Comparison of ENCODE assay signal across 11 cellular contexts in the genomic region with DNA sequence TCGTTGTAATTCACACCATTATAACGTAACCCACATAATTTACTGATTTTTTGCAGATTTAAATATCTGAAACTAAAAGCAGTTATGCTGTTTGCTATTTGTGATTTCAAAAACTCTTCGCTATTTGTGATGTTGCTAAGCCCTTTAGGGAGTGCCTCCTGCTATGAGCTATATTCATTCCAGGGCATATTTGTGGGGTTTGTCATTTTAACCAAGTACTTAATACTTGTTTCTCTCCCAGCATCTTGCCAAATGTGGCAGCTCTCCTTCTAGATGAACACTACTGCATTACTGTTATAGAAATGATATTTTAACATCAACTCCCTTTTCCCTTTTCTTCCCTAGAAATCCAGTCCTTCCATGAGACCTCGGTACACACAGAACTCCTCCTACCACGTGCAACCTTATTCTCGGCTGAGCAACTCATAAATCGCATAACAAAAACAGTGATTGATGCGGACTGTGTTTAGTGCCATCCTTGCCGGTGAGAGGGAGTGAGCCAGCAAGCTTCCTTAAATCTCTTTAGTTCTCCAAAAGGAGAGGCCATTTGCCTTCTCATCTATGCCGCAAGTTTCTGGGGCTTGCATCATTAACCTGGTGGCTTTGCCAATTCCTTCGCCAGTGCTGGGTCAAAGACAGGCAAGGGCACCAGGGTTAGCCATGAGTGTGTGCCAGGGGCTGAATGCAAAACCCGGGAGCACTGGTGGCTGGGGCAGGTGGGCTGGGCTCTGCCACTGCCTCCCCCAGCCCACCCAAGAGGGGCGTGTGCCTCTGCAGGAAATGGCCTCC. TPM values are rescaled to one million over a fixed set of nuclear protein-coding genes. Genes with fewer than 3 reads are reported as not detected.
A peak's percentile ranks its signal among the peaks of the same experiment; 100 is the strongest.
DNase-seq lines count a peak whose midpoint lies in the region; ATAC-seq and TF ChIP-seq lines count a peak whose summit lies in the region.
"Had no signal": no experiment of that assay in that cellular context is flagged by ENCODE, and none has a peak within 500 bp of the region (broad histone marks: within the 10 kb centered on the region; RNA-seq: fewer than 3 reads in every experiment).

No MANE protein-coding gene starts in this region.

- H3K27me3 ChIP-seq in IMR-90 (ENCODE audit: control insufficient read depth, insufficient read depth, low read length) (no peaks in the 10 kb centered on the region), suprapubic skin (no peaks in the 10 kb centered on the region)

- no TSS peak for BruUV-seq in IMR-90 (replicated peaks; lab: Mats Ljungman, UMichigan)

- TF ChIP-seq EP300 in suprapubic skin (IDR thresholded peaks at IDR 0.05): no peak

- H2AFZ ChIP-seq in IMR-90 (replicated peaks; ENCODE audit: low read length, poor library complexity): peak overlapping the region; percentile 16

- no peaks in the 10 kb centered on the region for H3K9me3 Mint-ChIP-seq in activated CD4-positive, alpha-beta memory T cell treated with anti-CD3 and anti-CD28 coated beads, Interleukin-2, amount 10 ng/mL, durations not matched to agents 7 days and 5 days
- H3K9me3 Mint-ChIP-seq: activated B cell treated with CpG ODN at 0.5 μM for 24 hours; dendritic cell treated with granulocyte-macrophage colony-stimulating factor and Interleukin-4, amounts not matched to agents 40 ng/mL and 50 ng/mL, for 4 days had no signal

- in situ Hi-C loops in IMR-90 (cut with MboI; ENCODE audit: low sequenced_read_pairs): no loop called here

- H4K5ac ChIP-seq in IMR-90 (ENCODE audit: low read depth, low read length): peak overlapping the region; percentile 74

- H2BK5ac ChIP-seq in IMR-90 (ENCODE audit: low read depth, low read length, poor library complexity, severe bottlenecking): peak overlapping the region; percentile 95

- H4K20me1 ChIP-seq in IMR-90 (ENCODE audit: insufficient read depth, low read length): no peaks in the 10 kb centered on the region

- peak overlapping the region; percentile 86 for H3K23ac ChIP-seq in IMR-90 (ENCODE audit: low read depth, low read length)

- WGBS in IMR-90 (ENCODE audit: extremely low coverage in 2 of 2, insufficient read length in 1 of 2), 2 experiments: 80% methylated on average over 2 of the region's 13 CpGs; no CpG with 5 or more reads in 1 of the 2 experiments
- 18% methylated on average over 13 of the region's 13 CpGs for WGBS in suprapubic skin

- no peaks in the 10 kb centered on the region for H3K27me3 Mint-ChIP-seq in activated CD4-positive, alpha-beta memory T cell treated with anti-CD3 and anti-CD28 coated beads, Interleukin-2, amount 10 ng/mL, durations not matched to agents 7 days and 5 days
- H3K27me3 Mint-ChIP-seq: activated B cell treated with CpG ODN at 0.5 μM for 24 hours; dendritic cell treated with granulocyte-macrophage colony-stimulating factor and Interleukin-4, amounts not matched to agents 40 ng/mL and 50 ng/mL, for 4 days; naive B cell had no signal

- H2BK20ac ChIP-seq in IMR-90 (ENCODE audit: low read depth, low read length): peak overlapping the region; percentile 96

- no peak overlapping the region for H3K27ac Mint-ChIP-seq in activated CD4-positive, alpha-beta memory T cell treated with anti-CD3 and anti-CD28 coated beads, Interleukin-2, amount 10 ng/mL, durations not matched to agents 7 days and 5 days
- H3K27ac Mint-ChIP-seq: activated B cell treated with CpG ODN at 0.5 μM for 24 hours; dendritic cell treated with granulocyte-macrophage colony-stimulating factor and Interleukin-4, amounts not matched to agents 40 ng/mL and 50 ng/mL, for 4 days; naive B cell had no signal

- intact Hi-C loops in IMR-90 (cut with micrococcal nuclease): loop anchor here (2.0 kb wide), 1 partner anchor 14 kb away; no protein-coding TSS in a partner anchor

- H3K4me3 ChIP-seq in IMR-90 (ENCODE audit: insufficient read depth, low read depth, low read length): no peak overlapping the region
- no peak overlapping the region for H3K4me3 ChIP-seq in suprapubic skin

- peak overlapping the region; percentile 99 for H3K27ac ChIP-seq in IMR-90 (ENCODE audit: insufficient read depth, low read length)
- peak overlapping the region; percentile 89 for H3K27ac ChIP-seq in suprapubic skin

- DNase-seq in IMR-90 (peak; percentile 91), amniotic stem cell (lab: John Stamatoyannopoulos, UW) (peak; percentile 56), kidney tubule cell (ENCODE audit: low spot score) (peak; percentile 53), suprapubic skin (ENCODE audit: low spot score in 2 of 2) (peak; percentile 78 to 84), DMS 273 treated with DMSO at 0.1 percent for 48 hours (lab: John Stamatoyannopoulos, UW) (no peak)
- DNase-seq in activated CD8-positive, alpha-beta memory T cell treated with anti-CD3 and anti-CD28 coated beads, Interleukin-2, amount 50 U/mL, for 4 hours: no peak
- DNase-seq in activated CD4-positive, alpha-beta memory T cell treated with anti-CD3 and anti-CD28 coated beads, Interleukin-2, amount 10 ng/mL, durations not matched to agents 7 days and 5 days: no peak
- DNase-seq: activated B cell treated with CpG ODN at 0.5 μM for 24 hours, naive B cell, NCI-H1436 had no signal

- TF ChIP-seq POLR2A in IMR-90 (IDR thresholded peaks at IDR 0.05; ENCODE audit: low read depth, low read length) (no peak), suprapubic skin (IDR thresholded peaks at IDR 0.05) (no peak)

- peak overlapping the region; percentile 72; the same call in 1 of the 2 replicates for H3K56ac ChIP-seq in IMR-90 (ENCODE audit: extremely low read depth, insufficient read depth, low read length)

- H3K9me1 ChIP-seq in IMR-90 (ENCODE audit: insufficient read depth, low read length): peaks cover 17% of the 10 kb centered on the region; the same call in 1 of the 2 replicates

- H3K9me3 ChIP-seq in IMR-90 (ENCODE audit: control insufficient read depth, insufficient read depth, low read length) (no peaks in the 10 kb centered on the region), suprapubic skin (no peaks in the 10 kb centered on the region)

- H3K4me1 Mint-ChIP-seq in activated CD4-positive, alpha-beta memory T cell treated with anti-CD3 and anti-CD28 coated beads, Interleukin-2, amount 10 ng/mL, durations not matched to agents 7 days and 5 days: no peaks in the 10 kb centered on the region

- H4K8ac ChIP-seq in IMR-90 (ENCODE audit: low read depth in 2 of 2, low read length in 2 of 2): peak overlapping the region; percentile 54 to 95; a peak in 3 of 4 replicates

- peak overlapping the region; percentile 92; the same call in 2 of the 3 replicates for H2BK15ac ChIP-seq in IMR-90 (ENCODE audit: low read depth, low read length)

- H3K36me3 ChIP-seq in IMR-90 (ENCODE audit: control insufficient read depth, insufficient read depth, low read length) (no peaks in the 10 kb centered on the region), suprapubic skin (no peaks in the 10 kb centered on the region)

- peaks cover 4 to 20% of the 10 kb centered on the region in 2 experiments; a peak in 2 of 4 replicates for H3K79me1 ChIP-seq in IMR-90 (ENCODE audit: low read depth in 1 of 2, low read length in 2 of 2)

- H2BK120ac ChIP-seq in IMR-90 (ENCODE audit: low read depth, low read length): peak overlapping the region; percentile 98

- H3K18ac ChIP-seq in IMR-90 (ENCODE audit: low read depth, low read length): peak overlapping the region; percentile 85

- peak overlapping the region; percentile 87 for H4K91ac ChIP-seq in IMR-90 (ENCODE audit: insufficient read depth, low read depth, low read length)

- H3K4me3 Mint-ChIP-seq in activated CD4-positive, alpha-beta memory T cell treated with anti-CD3 and anti-CD28 coated beads, Interleukin-2, amount 10 ng/mL, durations not matched to agents 7 days and 5 days: no peak overlapping the region
- H3K4me3 Mint-ChIP-seq: activated B cell treated with CpG ODN at 0.5 μM for 24 hours; dendritic cell treated with granulocyte-macrophage colony-stimulating factor and Interleukin-4, amounts not matched to agents 40 ng/mL and 50 ng/mL, for 4 days; naive B cell had no signal

- CTCF ChIA-PET in IMR-90 (lab: Yijun Ruan, JAX): interaction anchor here (0.6 kb wide), 1 partner anchor 441 kb away, joined by 3 read pairs; no protein-coding TSS in a partner anchor
- CTCF ChIA-PET in activated CD4-positive, alpha-beta memory T cell treated with anti-CD3 and anti-CD28 coated beads, Interleukin-2, amount 10 ng/mL, durations not matched to agents 7 days and 5 days (lab: Charles Lee): interaction anchor here (1.2 kb wide), 1 partner anchor 50 kb away, joined by 4 read pairs; no protein-coding TSS in a partner anchor

- dilution Hi-C loops in IMR-90 (cut with HindIII; ENCODE audit: low sequenced_read_pairs, unreplicated experiment): no loop called here

- ATAC-seq in IMR-90 (ENCODE audit: low read depth): peak; percentile 94

- POLR2A ChIA-PET in IMR-90 (lab: Charles Lee; ENCODE audit: unreplicated experiment): interaction anchor here (0.7 to 1.4 kb wide), 2 partner anchors 11 to 15 kb away, joined by 4 read pairs; no protein-coding TSS in a partner anchor
- POLR2A ChIA-PET in activated CD4-positive, alpha-beta memory T cell treated with anti-CD3 and anti-CD28 coated beads, Interleukin-2, amount 10 ng/mL, durations not matched to agents 7 days and 5 days (lab: Charles Lee): no interaction called here

- H3K36me3 Mint-ChIP-seq in activated CD4-positive, alpha-beta memory T cell treated with anti-CD3 and anti-CD28 coated beads, Interleukin-2, amount 10 ng/mL, durations not matched to agents 7 days and 5 days (ENCODE audit: low read depth): no peaks in the 10 kb centered on the region
- H3K36me3 Mint-ChIP-seq: naive B cell had no signal

- H2AK5ac ChIP-seq in IMR-90 (ENCODE audit: low read depth, low read length): peak overlapping the region; percentile 97

- TF ChIP-seq RAD21 in IMR-90 (IDR thresholded peaks at IDR 0.05; ENCODE audit: low read length): no peak

- peak overlapping the region; percentile 80 for H3K9ac ChIP-seq in IMR-90 (ENCODE audit: low read depth, low read length)

- H2AK9ac ChIP-seq in IMR-90 (replicated peaks; ENCODE audit: low read depth, low read length, poor library complexity): peak overlapping the region; percentile 50

- H3K14ac ChIP-seq in IMR-90 (replicated peaks; ENCODE audit: low read depth, low read length): peak overlapping the region; percentile 98

- no peak for TF ChIP-seq CTCF in IMR-90 (conservative IDR thresholded peaks at IDR 0.05; ENCODE audit: low read depth, low read length)
- TF ChIP-seq CTCF in suprapubic skin (IDR thresholded peaks at IDR 0.05): no peak

- H3K4ac ChIP-seq in IMR-90 (ENCODE audit: low read depth, low read length): peak overlapping the region; percentile 94

- peak overlapping the region; percentile 88 for H3K4me2 ChIP-seq in IMR-90 (ENCODE audit: low read depth, low read length)

- H3K4me1 ChIP-seq in IMR-90 (ENCODE audit: control insufficient read depth, insufficient read depth, low read length): peaks cover 15% of the 10 kb centered on the region
- H3K4me1 ChIP-seq in suprapubic skin: peaks cover 44% of the 10 kb centered on the region

RNA-seq across cellular contexts. Expression of a gene that starts 33.4 kb away (rescaled TPM):
- total RNA-seq in IMR-90 (2012; rRNA removed): 2.2 and 2.5 TPM in 2 replicates
- 4.9 and 5.6 TPM in 2 replicates for polyA plus RNA-seq in IMR-90 (2012; rRNA removed)
- 3.9 and 6.2 TPM in 2 replicates for polyA plus RNA-seq in IMR-90 (2012; cell fraction: cytosol; rRNA removed)
- 7.6 and 16.1 TPM in 2 replicates for polyA plus RNA-seq in IMR-90 (2012; cell fraction: nucleus; rRNA removed; ENCODE audit: low replicate concordance)
- 10 to 100 TPM; 28.8 to 62.0 (median 43.5) TPM for total RNA-seq in suprapubic skin
- 10 to 100 TPM in 1 of 2 experiments, 1 to 10 TPM in 1; 9.0 to 10.4 TPM for total RNA-seq in activated CD4-positive, alpha-beta memory T cell treated with anti-CD3 and anti-CD28 coated beads, Interleukin-2, amount 10 ng/mL, durations not matched to agents 7 days and 5 days

RNA-seq across cellular contexts. Expression of a gene that starts 58.6 kb away (rescaled TPM):
- not detected in 2 replicates for total RNA-seq in IMR-90 (2012; rRNA removed)
- polyA plus RNA-seq in IMR-90 (2012; rRNA removed): not detected in 2 replicates
- polyA plus RNA-seq in IMR-90 (2012; cell fraction: cytosol; rRNA removed): not detected in 2 replicates
- polyA plus RNA-seq in IMR-90 (2012; cell fraction: nucleus; rRNA removed; ENCODE audit: low replicate concordance): not detected in 2 replicates
- total RNA-seq in suprapubic skin: not detected
- under 1 TPM in 1 of 2 experiments, not detected in 1; 0.33 TPM for total RNA-seq in activated CD4-positive, alpha-beta memory T cell treated with anti-CD3 and anti-CD28 coated beads, Interleukin-2, amount 10 ng/mL, durations not matched to agents 7 days and 5 days
- total RNA-seq: activated B cell treated with CpG ODN at 0.5 μM for 24 hours had no signal

Comparison
In these comparisons a context has a peak if more than half of its experiments do, and no peak if none do; other contexts are left out.
1. DNase-seq: peak in IMR-90 (single experiment), amniotic stem cell (single experiment), kidney tubule cell (single experiment) and suprapubic skin (2 of 2); none in DMS 273 treated with DMSO at 0.1 percent for 48 hours (single experiment), activated CD8-positive, alpha-beta memory T cell treated with anti-CD3 and anti-CD28 coated beads, Interleukin-2, amount 50 U/mL, for 4 hours (single experiment) and activated CD4-positive, alpha-beta memory T cell treated with anti-CD3 and anti-CD28 coated beads, Interleukin-2, amount 10 ng/mL, durations not matched to agents 7 days and 5 days (single experiment).